In genomic region chr2:9032555-9032954, GRCh38 we compare ENCODE assay signal across 15 cellular contexts. TPM values are rescaled to one million over a fixed set of nuclear protein-coding genes. Genes with fewer than 3 reads are reported as not detected.
DNase-seq lines count a peak whose midpoint lies in the region; ATAC-seq and TF ChIP-seq lines count a peak whose summit lies in the region.
"Had no signal": no experiment of that assay in that cellular context is flagged by ENCODE, and none has a peak within 500 bp of the region (broad histone marks: within the 10 kb centered on the region; RNA-seq: fewer than 3 reads in every experiment).

No MANE protein-coding gene starts in this region.

- H3K9me3 ChIP-seq in KOPT-K1 (ENCODE audit: insufficient read depth, low read length, poor library complexity, severe bottlenecking): no peaks in the 10 kb centered on the region
- H3K9me3 ChIP-seq in SK-N-SH: no peaks in the 10 kb centered on the region
- H3K9me3 ChIP-seq: SJSA1, tibial artery had no signal

- POLR2A ChIA-PET in SK-N-SH (lab: Yijun Ruan, JAX): no interaction called here

- peaks cover 6 to 9% of the 10 kb centered on the region in 2 experiments; a peak in 3 of 4 replicates for H3K4me1 ChIP-seq in SK-N-SH (ENCODE audit: control insufficient read depth in 1 of 2, insufficient read depth in 2 of 2, low read depth in 1 of 2, low read length in 1 of 2)

- peak; percentile 29 for DNase-seq in DMS153 treated with DMSO at 0.1 percent for 48 hours (lab: John Stamatoyannopoulos, UW; ENCODE audit: unreplicated experiment)
- peak; percentile 30 for DNase-seq in NCI-H345 treated with DMSO at 0.1 percent for 48 hours (lab: John Stamatoyannopoulos, UW; ENCODE audit: unreplicated experiment)
- no peak for DNase-seq in left colon
- DNase-seq in HuH-7.5 (ENCODE audit: low spot score): no peak
- DNase-seq in SK-N-SH: no peak
- DNase-seq: activated CD4-positive, alpha-beta memory T cell treated with anti-CD3 and anti-CD28 coated beads, Interleukin-2, amount 10 ng/mL, durations not matched to agents 7 days and 5 days; activated T-cell treated with anti-CD3 and anti-CD28 coated beads for 4 hours; Karpas-422; NCI-H510A treated with DMSO at 0.1 percent for 48 hours; nephron progenitor cell; stimulated activated naive CD4-positive, alpha-beta T cell; tibial artery had no signal

- no peak overlapping the region for H3K4me3 ChIP-seq in SK-N-SH (ENCODE audit: low read depth in 2 of 2, low read length in 1 of 2)
- H3K4me3 ChIP-seq: SJSA1, tibial artery had no signal

- no peak overlapping the region for H3K9ac ChIP-seq in SK-N-SH

- WGBS in SK-N-SH (ENCODE audit: low lambda C conversion rate): 97% methylated on average over 1 of the region's 1 CpG

- H4K20me1 ChIP-seq in SK-N-SH (ENCODE audit: insufficient read depth): no peaks in the 10 kb centered on the region

- H3K27ac ChIP-seq in KOPT-K1 (ENCODE audit: low read depth, low read length, poor library complexity, severe bottlenecking) (peak overlapping the region; percentile 80), SK-N-SH (ENCODE audit: low read depth in 2 of 2, low read length in 1 of 2) (no peak overlapping the region)
- H3K27ac ChIP-seq: SJSA1, tibial artery had no signal

- H3K79me2 ChIP-seq in SK-N-SH (ENCODE audit: insufficient read depth): no peaks in the 10 kb centered on the region

- no peak for TF ChIP-seq RAD21 in SK-N-SH (IDR thresholded peaks at IDR 0.05; ENCODE audit: low read length)

- CTCF ChIA-PET in SK-N-SH (lab: Yijun Ruan, JAX): interaction anchor here (1.4 kb wide), 1 partner anchor 15 kb away, joined by 4 read pairs; no protein-coding TSS in a partner anchor

- intact Hi-C loops in left colon (cut with DNase I, micrococcal nuclease): no loop called here

- no peak for TF ChIP-seq CTCF in SK-N-SH (IDR thresholded peaks at IDR 0.05)

- no peaks in the 10 kb centered on the region for H3K36me3 ChIP-seq in KOPT-K1 (ENCODE audit: insufficient read depth, low read length)
- H3K36me3 ChIP-seq in SK-N-SH (replicated peaks in 1 of 2; ENCODE audit: control insufficient read depth in 1 of 2, insufficient read depth in 2 of 2, low read length in 1 of 2): no peaks in the 10 kb centered on the region
- H3K36me3 ChIP-seq: SJSA1, tibial artery had no signal

- H2AFZ ChIP-seq in SK-N-SH (ENCODE audit: low read depth): no peak overlapping the region

- peak; percentile 69 for ATAC-seq in left colon
- no peak for ATAC-seq in HG03439 (IDR thresholded peaks at IDR 0.05; ENCODE audit: unreplicated experiment)

- H3K4me2 ChIP-seq in SK-N-SH: no peak overlapping the region

- H3K9me2 ChIP-seq in SK-N-SH: no peaks in the 10 kb centered on the region

- no peak for TF ChIP-seq EP300 in SK-N-SH (IDR thresholded peaks at IDR 0.05; ENCODE audit: borderline replicate concordance in 1 of 2, low read depth in 1 of 2, low read length in 1 of 2)

- H3F3A ChIP-seq in SK-N-SH (replicated peaks; ENCODE audit: insufficient read depth): no peaks in the 10 kb centered on the region

- H3K27me3 ChIP-seq in SK-N-SH (ENCODE audit: insufficient read depth): no peaks in the 10 kb centered on the region
- H3K27me3 ChIP-seq: SJSA1, tibial artery had no signal

TF ChIP-seq in SK-N-SH, 30 proteins besides CTCF, POLR2A, EP300 and RAD21:
- TF ChIP-seq REST (IDR thresholded peaks at IDR 0.05; ENCODE audit: low read depth, low read length) (no peak), FOXJ3 (CRISPR knock-in tag; IDR thresholded peaks at IDR 0.05) (no peak), TAF1 (IDR thresholded peaks at IDR 0.05; ENCODE audit: borderline replicate concordance, low read depth, low read length) (no peak), RCOR1 (IDR thresholded peaks at IDR 0.05; ENCODE audit: low read length) (no peak), JUND (IDR thresholded peaks at IDR 0.05) (no peak), IRF3 (IDR thresholded peaks at IDR 0.05; ENCODE audit: low read depth, low read length) (no peak), TEAD4 (IDR thresholded peaks at IDR 0.05; ENCODE audit: borderline replicate concordance, insufficient read depth) (no peak), NRF1 (IDR thresholded peaks at IDR 0.05; ENCODE audit: low read depth, low read length) (no peak), PBX3 (IDR thresholded peaks at IDR 0.05) (no peak), MEF2A (IDR thresholded peaks at IDR 0.05; ENCODE audit: borderline replicate concordance, low read depth) (no peak), ELF1 (IDR thresholded peaks at IDR 0.05) (no peak), RXRA (IDR thresholded peaks at IDR 0.05; ENCODE audit: borderline replicate concordance, low read depth) (no peak), CHD2 (IDR thresholded peaks at IDR 0.05; ENCODE audit: low read length, partially characterized antibody) (no peak)
- TF ChIP-seq, protein P1, sequence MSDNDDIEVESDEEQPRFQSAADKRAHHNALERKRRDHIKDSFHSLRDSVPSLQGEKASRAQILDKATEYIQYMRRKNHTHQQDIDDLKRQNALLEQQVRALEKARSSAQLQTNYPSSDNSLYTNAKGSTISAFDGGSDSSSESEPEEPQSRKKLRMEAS (IDR thresholded peaks at IDR 0.05; ENCODE audit: low read depth): no peak
- TF ChIP-seq, protein P2, sequence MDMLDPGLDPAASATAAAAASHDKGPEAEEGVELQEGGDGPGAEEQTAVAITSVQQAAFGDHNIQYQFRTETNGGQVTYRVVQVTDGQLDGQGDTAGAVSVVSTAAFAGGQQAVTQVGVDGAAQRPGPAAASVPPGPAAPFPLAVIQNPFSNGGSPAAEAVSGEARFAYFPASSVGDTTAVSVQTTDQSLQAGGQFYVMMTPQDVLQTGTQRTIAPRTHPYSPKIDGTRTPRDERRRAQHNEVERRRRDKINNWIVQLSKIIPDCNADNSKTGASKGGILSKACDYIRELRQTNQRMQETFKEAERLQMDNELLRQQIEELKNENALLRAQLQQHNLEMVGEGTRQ (IDR thresholded peaks at IDR 0.05; ENCODE audit: borderline replicate concordance, low read depth, low read length): no peak

RNA-seq across cellular contexts. Expression of gene MBOAT2, which starts 29.1 kb away (rescaled TPM):
- 10 to 100 TPM; 67.0 to 73.8 TPM for total RNA-seq in left colon
- polyA plus RNA-seq in SK-N-SH (2012; rRNA removed): 33.9 and 41.3 TPM in 2 replicates
- 32.1 and 33.3 TPM in 2 replicates for polyA plus RNA-seq in SK-N-SH (2012; cell fraction: cytosol; rRNA removed)
- polyA plus RNA-seq in SK-N-SH (2012; cell fraction: nucleus; rRNA removed): 63.1 and 166 TPM in 2 replicates

Comparison
In these comparisons a context has a peak if more than half of its experiments do, and no peak if none do; other contexts are left out.
1. DNase-seq: peak in DMS153 treated with DMSO at 0.1 percent for 48 hours (single experiment) and NCI-H345 treated with DMSO at 0.1 percent for 48 hours (single experiment); none in left colon (0 of 2), HuH-7.5 (single experiment) and SK-N-SH (single experiment).